In genomic region chr12:42588981-42589464, GRCh38 we compare ENCODE assay signal across 8 cellular contexts. TPM values are rescaled to one million over a fixed set of nuclear protein-coding genes. Genes with fewer than 3 reads are reported as not detected.
DNase-seq lines count a peak whose midpoint lies in the region; ATAC-seq, FAIRE-seq and TF ChIP-seq lines count a peak whose summit lies in the region.

No MANE protein-coding gene starts in this region.

- H3K9me3 Mint-ChIP-seq in activated CD8-positive, alpha-beta T cell treated with anti-CD3 and anti-CD28 coated beads for 36 hours = no peaks in the 10 kb centered on the region

- no peaks in the 10 kb centered on the region for H3K36me3 Mint-ChIP-seq in activated CD8-positive, alpha-beta T cell treated with anti-CD3 and anti-CD28 coated beads for 36 hours (ENCODE audit: low read depth)

- no peak for TF ChIP-seq CTCF in activated CD8-positive, alpha-beta T cell treated with anti-CD3 and anti-CD28 coated beads for 36 hours (IDR thresholded peaks at IDR 0.05)
- TF ChIP-seq CTCF in pancreas (IDR thresholded peaks at IDR 0.05) = no peak

- H3K27me3 ChIP-seq in pancreas = no peaks in the 10 kb centered on the region

- POLR2A ChIA-PET in activated CD8-positive, alpha-beta T cell treated with anti-CD3 and anti-CD28 coated beads for 36 hours (lab: Charles Lee) = no interaction called here

- WGBS in pancreas, 2 donors = 1% methylated on average over 37 to 38 of the region's 38 CpGs

- TF ChIP-seq RAD21 in Ishikawa (IDR thresholded peaks at IDR 0.05; ENCODE audit: low read depth) = peak; percentile 76

- H3K4me1 ChIP-seq in pancreas = peaks cover 0 to 8% (median 0%) of the 10 kb centered on the region in 3 donors

- ATAC-seq in GM21526 (IDR thresholded peaks at IDR 0.05; ENCODE audit: low FRiP score, unreplicated experiment) (peak; percentile 22), Right ventricle myocardium superior (ENCODE audit: poor library complexity) (peak; percentile 76), pancreas (peak; percentile 55 to 69 (median 62))
- ATAC-seq in activated CD8-positive, alpha-beta T cell treated with anti-CD3 and anti-CD28 coated beads for 36 hours = peak; percentile 41

- H3K4me3 Mint-ChIP-seq in activated CD8-positive, alpha-beta T cell treated with anti-CD3 and anti-CD28 coated beads for 36 hours = peak overlapping the region; percentile 60

- no peak overlapping the region for H3K27ac Mint-ChIP-seq in activated CD8-positive, alpha-beta T cell treated with anti-CD3 and anti-CD28 coated beads for 36 hours

- no peaks in the 10 kb centered on the region for H3K36me3 ChIP-seq in pancreas

- DNase-seq in ELR (ENCODE audit: low read depth) = peak; percentile 51
- peak; percentile 11 for DNase-seq in activated CD8-positive, alpha-beta T cell treated with anti-CD3 and anti-CD28 coated beads for 36 hours
- DNase-seq in Right ventricle myocardium superior = peak; percentile 50
- peak in 5 of 6 donors; percentile 11 to 78 (median 44) for DNase-seq in pancreas
- DNase-seq in hippocampal formation (lab: John Stamatoyannopoulos, UW) = no peak
- DNase-seq in stimulated activated CD4-positive, alpha-beta T cell treated with anti-CD3 and anti-CD28 coated beads, Interleukin-4, amount 100 ng/mL, for 4 hours = no peak

- H3K27ac ChIP-seq in pancreas = peak overlapping the region in 2 of 4 donors; percentile 48 to 51

- peaks cover 53% of the 10 kb centered on the region for H3K27me3 Mint-ChIP-seq in activated CD8-positive, alpha-beta T cell treated with anti-CD3 and anti-CD28 coated beads for 36 hours

- H3K9me3 ChIP-seq in pancreas = no peaks in the 10 kb centered on the region

- no peak for TF ChIP-seq EP300 in Ishikawa (IDR thresholded peaks at IDR 0.05; ENCODE audit: borderline replicate concordance)

- FAIRE-seq in pancreas (lab: Jason Lieb, UNC) = no peak

- intact Hi-C loops in activated CD8-positive, alpha-beta T cell treated with anti-CD3 and anti-CD28 coated beads for 36 hours (cut with micrococcal nuclease) = no loop called here
- intact Hi-C loops in Right ventricle myocardium superior (cut with DNase I) = loop anchor here (2.0 to 10.0 kb wide), 2 partner anchors 694 to 746 kb away; no protein-coding TSS in a partner anchor
- intact Hi-C loops in pancreas (cut with DNase I) = no loop called here

- CTCF ChIA-PET in activated CD8-positive, alpha-beta T cell treated with anti-CD3 and anti-CD28 coated beads for 36 hours (lab: Charles Lee) = no interaction called here

- H3K4me3 ChIP-seq in pancreas = peak overlapping the region; percentile 76 to 93 (median 84)

- peaks cover 13% of the 10 kb centered on the region for H3K4me1 Mint-ChIP-seq in activated CD8-positive, alpha-beta T cell treated with anti-CD3 and anti-CD28 coated beads for 36 hours (ENCODE audit: low read depth)

TF ChIP-seq in Ishikawa, 13 proteins besides CTCF, POLR2A, EP300 and RAD21:
- no peak for TF ChIP-seq TAF1 (IDR thresholded peaks at IDR 0.05; ENCODE audit: low read depth)
- no peak for TF ChIP-seq TCF12 (IDR thresholded peaks at IDR 0.05; ENCODE audit: low read depth)
- TF ChIP-seq CREB1 (IDR thresholded peaks at IDR 0.05; ENCODE audit: low read depth) = no peak
- no peak for TF ChIP-seq NFIC (IDR thresholded peaks at IDR 0.05)
- TF ChIP-seq ZBTB7A (IDR thresholded peaks at IDR 0.05; ENCODE audit: low read depth) = peak; percentile 85
- TF ChIP-seq EGR1 (IDR thresholded peaks at IDR 0.05) = peak; percentile 67; the same call in 1 of the 2 replicates
- no peak for TF ChIP-seq CEBPB (IDR thresholded peaks at IDR 0.05)
- TF ChIP-seq, protein P1, sequence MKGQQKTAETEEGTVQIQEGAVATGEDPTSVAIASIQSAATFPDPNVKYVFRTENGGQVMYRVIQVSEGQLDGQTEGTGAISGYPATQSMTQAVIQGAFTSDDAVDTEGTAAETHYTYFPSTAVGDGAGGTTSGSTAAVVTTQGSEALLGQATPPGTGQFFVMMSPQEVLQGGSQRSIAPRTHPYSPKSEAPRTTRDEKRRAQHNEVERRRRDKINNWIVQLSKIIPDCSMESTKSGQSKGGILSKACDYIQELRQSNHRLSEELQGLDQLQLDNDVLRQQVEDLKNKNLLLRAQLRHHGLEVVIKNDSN (IDR thresholded peaks at IDR 0.05) = no peak
- TF ChIP-seq YY1 (IDR thresholded peaks at IDR 0.05; ENCODE audit: low read depth) = no peak

RNA-seq across cellular contexts. Expression of gene PRICKLE1, which starts 0.5 kb away (rescaled TPM):
- total RNA-seq in activated CD8-positive, alpha-beta T cell treated with anti-CD3 and anti-CD28 coated beads for 36 hours = not detected
- total RNA-seq in Right ventricle myocardium superior (14.4 TPM), pancreas (1 to 10 TPM; 1.5 to 9.5 (median 3.3) TPM)
- 1 to 10 TPM; 1.6 to 2.4 TPM for polyA plus RNA-seq in pancreas

Comparison
In these comparisons a context has a peak if more than half of its experiments do, and no peak if none do; other contexts are left out.
1. DNase-seq: peak in ELR (single experiment), activated CD8-positive, alpha-beta T cell treated with anti-CD3 and anti-CD28 coated beads for 36 hours (single experiment), Right ventricle myocardium superior (single experiment) and pancreas (5 of 6); none in hippocampal formation (0 of 2) and stimulated activated CD4-positive, alpha-beta T cell treated with anti-CD3 and anti-CD28 coated beads, Interleukin-4, amount 100 ng/mL, for 4 hours (0 of 2).
2. ATAC-seq: peak in every context shown above with its lines; median percentile 76 in Right ventricle myocardium superior; 62 in pancreas; 41 in activated CD8-positive, alpha-beta T cell treated with anti-CD3 and anti-CD28 coated beads for 36 hours; 22 in GM21526.